In the genomic region with DNA sequence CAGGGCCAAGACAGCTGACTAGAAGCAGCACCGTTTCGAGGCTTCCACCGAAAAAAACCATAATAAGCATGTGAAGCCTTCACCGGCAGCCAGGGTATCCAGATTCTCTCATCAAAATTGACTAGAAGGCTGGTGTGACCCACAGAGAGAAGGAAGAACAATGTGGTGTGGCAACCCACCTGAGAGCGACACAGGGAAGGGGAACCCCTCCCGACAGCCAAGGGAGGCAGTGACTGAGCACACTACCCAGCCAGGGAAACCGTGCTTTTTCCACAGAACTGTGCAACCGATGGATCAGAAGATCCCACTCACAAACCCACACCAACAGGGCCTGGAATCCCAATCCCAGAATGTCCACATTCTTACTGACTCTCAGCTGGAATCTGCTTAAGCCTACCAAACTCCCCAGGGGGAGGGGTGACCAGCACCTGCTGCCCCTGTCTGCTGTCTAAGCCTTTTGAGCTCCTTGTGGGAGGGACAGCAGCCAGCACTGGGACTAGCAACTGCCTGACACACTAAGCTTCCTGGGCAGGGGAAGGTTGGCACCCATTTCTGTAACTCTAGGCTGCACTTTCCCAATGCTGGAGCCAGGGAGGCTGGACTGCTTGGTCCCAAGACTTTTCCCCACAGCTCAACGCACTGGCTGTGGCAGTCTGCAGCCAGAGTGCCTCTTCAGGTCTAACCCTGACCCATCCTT, we compare ENCODE assay signal across 18 cellular contexts.
DNase-seq lines count a peak whose midpoint lies in the region; ATAC-seq and TF ChIP-seq lines count a peak whose summit lies in the region.
"Had no signal": no experiment of that assay in that cellular context is flagged by ENCODE, and none has a peak within 500 bp of the region (broad histone marks: within the 10 kb centered on the region; RNA-seq: fewer than 3 reads in every experiment).

No MANE protein-coding gene starts in this region.

- no peaks in the 10 kb centered on the region for H3K9me3 Mint-ChIP-seq in endodermal cell

- H3K9ac ChIP-seq in endodermal cell (ENCODE audit: extremely low read depth, low read length, poor library complexity, severe bottlenecking): no peak overlapping the region

- no peak overlapping the region for H3K27ac ChIP-seq in endodermal cell (ENCODE audit: low read depth, low read length)
- H3K27ac ChIP-seq: PC-9, RWPE1 had no signal

- DNase-seq in NCI-H82 (lab: John Stamatoyannopoulos, UW) (peak; percentile 94), endodermal cell (peak; percentile 54), posterior vena cava (ENCODE audit: low spot score) (peak; percentile 58), activated gamma-delta T cell (lab: John Stamatoyannopoulos, UW) (no peak), NCI-H2029 treated with DMSO at 0.1 percent for 48 hours (lab: John Stamatoyannopoulos, UW) (no peak), GM10248 (ENCODE audit: extremely low spot score) (no peak), sciatic nerve (ENCODE audit: low spot score) (no peak)
- DNase-seq: AML-193, DMS79 treated with DMSO at 0.1 percent for 48 hours, Kasumi-1, NCI-H1105, NCI-H2081 treated with DMSO at 0.1 percent for 48 hours, NCI-H446 treated with DMSO at 0.1 percent for 48 hours, NCI-H774, PC-9 had no signal

- intact Hi-C loops in posterior vena cava (cut with DNase I): no loop called here
- intact Hi-C loops in sciatic nerve (cut with DNase I): no loop called here

- H3K27me3 Mint-ChIP-seq in endodermal cell (ENCODE audit: insufficient read depth): no peaks in the 10 kb centered on the region

- H3K27me3 ChIP-seq in endodermal cell (ENCODE audit: control insufficient read depth, insufficient read depth, low read length, poor library complexity, severe bottlenecking): no peaks in the 10 kb centered on the region

- POLR2A ChIA-PET in GM10248 (lab: Yijun Ruan, JAX): no interaction called here

- 89 to 93% methylated on average over 8 to 9 of the region's 9 CpGs for WGBS in endodermal cell (ENCODE audit: insufficient coverage in 1 of 2, insufficient read length in 1 of 2), 2 experiments

- no peak overlapping the region for H3K4me3 Mint-ChIP-seq in endodermal cell
- H3K4me3 Mint-ChIP-seq: CD14-positive monocyte had no signal

- CTCF ChIA-PET in GM10248 (lab: Yijun Ruan, JAX): no interaction called here

- no peak for ATAC-seq in sciatic nerve

- no peak overlapping the region for H3K27ac Mint-ChIP-seq in endodermal cell
- H3K27ac Mint-ChIP-seq: CD14-positive monocyte had no signal

- H3K36me3 Mint-ChIP-seq in endodermal cell (ENCODE audit: low read depth): no peaks in the 10 kb centered on the region
- H3K36me3 Mint-ChIP-seq: CD14-positive monocyte had no signal

- H3K36me3 ChIP-seq in endodermal cell (ENCODE audit: control insufficient read depth, insufficient read depth, low read length): no peaks in the 10 kb centered on the region
- H3K36me3 ChIP-seq: HAP-1 had no signal

- TF ChIP-seq CTCF in endodermal cell (conservative IDR thresholded peaks at IDR 0.05) (no peak), GM10248 (IDR thresholded peaks at IDR 0.05; ENCODE audit: control extremely low read depth, extremely low read depth, low read depth, missing control alignments) (no peak)

- H3K4me1 Mint-ChIP-seq in endodermal cell: peaks cover 8% of the 10 kb centered on the region
- H3K4me1 Mint-ChIP-seq: CD14-positive monocyte had no signal

- H3K4me1 ChIP-seq in endodermal cell (ENCODE audit: control insufficient read depth, insufficient read depth, low read length): peaks cover 10% of the 10 kb centered on the region
- H3K4me1 ChIP-seq: HAP-1 had no signal

- no peak overlapping the region for H3K4me3 ChIP-seq in endodermal cell (ENCODE audit: low read length)
- H3K4me3 ChIP-seq: HAP-1, PC-9 had no signal

- H3K9me3 ChIP-seq in endodermal cell (ENCODE audit: control insufficient read depth, low read length): no peaks in the 10 kb centered on the region
- H3K9me3 ChIP-seq: HAP-1 had no signal

Comparison
In these comparisons a context has a peak if more than half of its experiments do, and no peak if none do; other contexts are left out.
1. DNase-seq: peak in NCI-H82 (single experiment), endodermal cell (single experiment) and posterior vena cava (single experiment); none in activated gamma-delta T cell (single experiment), NCI-H2029 treated with DMSO at 0.1 percent for 48 hours (single experiment), GM10248 (single experiment) and sciatic nerve (single experiment).